Comparison of ENCODE assay signal across 1 cellular context in the genomic region with DNA sequence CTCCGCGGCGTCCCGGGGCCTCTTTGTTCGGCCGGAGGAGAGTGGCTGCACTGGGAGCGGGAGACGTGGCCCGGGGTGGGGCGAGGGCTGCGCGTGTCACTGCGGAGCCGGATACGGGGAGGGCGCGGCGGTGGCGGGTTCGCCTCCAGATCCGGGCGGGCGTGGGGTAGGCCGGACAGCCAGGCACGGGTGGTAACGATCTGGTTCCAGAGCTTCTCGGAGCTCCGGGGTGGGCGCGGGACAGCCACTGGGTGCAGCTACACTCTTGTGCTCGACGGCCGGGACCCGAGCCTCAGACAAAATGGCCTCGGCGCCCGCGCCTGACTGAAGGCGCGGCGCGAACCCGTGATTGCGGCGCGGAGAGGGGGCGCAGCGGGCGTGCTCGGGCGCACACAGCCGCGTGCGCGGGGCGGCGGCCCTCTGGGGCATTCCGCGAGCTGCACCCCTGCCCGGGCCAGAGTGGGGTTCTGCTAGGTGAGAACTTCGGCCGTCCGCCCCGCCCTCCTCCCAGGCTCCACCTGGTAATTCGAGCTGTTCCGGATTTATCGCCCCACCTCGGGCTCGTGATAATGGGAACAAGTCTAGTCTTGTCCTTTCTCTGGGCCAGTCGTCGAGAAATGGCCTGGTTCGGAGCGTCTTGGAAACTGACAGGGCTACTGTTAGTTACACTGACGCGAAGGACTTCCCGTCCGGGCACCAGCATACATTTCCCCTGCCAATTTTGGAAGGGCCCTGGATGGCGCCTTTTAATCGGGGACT.
TF ChIP-seq lines count a peak whose summit lies in the region.

No MANE protein-coding gene starts in this region.

TF ChIP-seq in HepG2, 621 proteins besides CTCF, POLR2A, EP300 and RAD21 (continued from another document and continues in another):
- TF ChIP-seq LRRFIP1 (CRISPR knock-in tag; conservative IDR thresholded peaks at IDR 0.05) (no peak), ZNF530 (CRISPR knock-in tag; IDR thresholded peaks at IDR 0.05; ENCODE audit: low read depth) (no peak; the same call in 1 of the 2 replicates), POLR2AphosphoS2 (IDR thresholded peaks at IDR 0.05; ENCODE audit: low read depth, low read length) (no peak; the same call in 1 of the 2 replicates), ZNF512 (CRISPR knock-in tag; IDR thresholded peaks at IDR 0.05) (0 out of 2 replicates have a peak, but pooled peaks have one; percentile 43), ZNF841 (CRISPR knock-in tag; IDR thresholded peaks at IDR 0.05; ENCODE audit: borderline replicate concordance) (peak; percentile 24; the same call in 1 of the 2 replicates), ZNF264 (CRISPR knock-in tag; IDR thresholded peaks at IDR 0.05) (no peak; the same call in 1 of the 2 replicates), ISL2 (CRISPR knock-in tag; IDR thresholded peaks at IDR 0.05) (peak; percentile 64; the same call in 1 of the 2 replicates), ZNF460 (CRISPR knock-in tag; IDR thresholded peaks at IDR 0.05; ENCODE audit: borderline replicate concordance) (0 out of 2 replicates have a peak, but pooled peaks have one; percentile 23), ZNF564 (CRISPR knock-in tag; IDR thresholded peaks at IDR 0.05) (peak; percentile 77), NCOA1 (CRISPR knock-in tag; IDR thresholded peaks at IDR 0.05) (no peak; the same call in 1 of the 2 replicates), GTF3A (CRISPR knock-in tag; conservative IDR thresholded peaks at IDR 0.05) (no peak), ATF5 (CRISPR knock-in tag; IDR thresholded peaks at IDR 0.05; ENCODE audit: low read depth) (no peak), ZNF256 (CRISPR knock-in tag; conservative IDR thresholded peaks at IDR 0.05) (no peak), MZF1 (CRISPR knock-in tag; IDR thresholded peaks at IDR 0.05; ENCODE audit: borderline replicate concordance) (no peak), TGIF2 (CRISPR knock-in tag; IDR thresholded peaks at IDR 0.05) (no peak; the same call in none of the 2 replicates), ZNF879 (CRISPR knock-in tag; IDR thresholded peaks at IDR 0.05) (no peak), NFKB2 (CRISPR knock-in tag; IDR thresholded peaks at IDR 0.05; ENCODE audit: borderline replicate concordance) (peak; percentile 82), ZSCAN29 (CRISPR knock-in tag; conservative IDR thresholded peaks at IDR 0.05) (no peak; the same call in 1 of the 2 replicates), ZNF646 (CRISPR knock-in tag; IDR thresholded peaks at IDR 0.05) (no peak), THAP11 (CRISPR knock-in tag; IDR thresholded peaks at IDR 0.05) (0 out of 2 replicates have a peak, but pooled peaks have one; percentile 61), REXO4 (CRISPR knock-in tag; IDR thresholded peaks at IDR 0.05; ENCODE audit: borderline replicate concordance) (no peak), HDAC2 (CRISPR knock-in tag; IDR thresholded peaks at IDR 0.05) (peak; percentile 79), HOXA3 (CRISPR knock-in tag; IDR thresholded peaks at IDR 0.05) (peak; percentile 73), KLF16 (CRISPR knock-in tag; IDR thresholded peaks at IDR 0.05) (peak in 1 of 2 experiments; percentile 68; a peak in 1 of 4 replicates), ARHGAP35 (CRISPR knock-in tag; IDR thresholded peaks at IDR 0.05; ENCODE audit: borderline replicate concordance) (no peak), MAX (IDR thresholded peaks at IDR 0.05) (peak; percentile 94), ZNF34 (CRISPR knock-in tag; IDR thresholded peaks at IDR 0.05; ENCODE audit: borderline replicate concordance) (no peak), KLF11 (CRISPR knock-in tag; IDR thresholded peaks at IDR 0.05) (no peak), ZNF558 (CRISPR knock-in tag; IDR thresholded peaks at IDR 0.05; ENCODE audit: borderline replicate concordance) (peak; percentile 96), ZNF282 (IDR thresholded peaks at IDR 0.05; ENCODE audit: partially characterized antibody) (no peak), ZKSCAN8 (CRISPR knock-in tag; IDR thresholded peaks at IDR 0.05; ENCODE audit: borderline replicate concordance) (no peak; the same call in 1 of the 2 replicates), SAFB2 (CRISPR knock-in tag; IDR thresholded peaks at IDR 0.05; ENCODE audit: borderline replicate concordance, low read depth) (0 out of 2 replicates have a peak, but pooled peaks have one; percentile 75), ZNF329 (CRISPR knock-in tag; IDR thresholded peaks at IDR 0.05; ENCODE audit: low read depth) (peak; percentile 91), ZBTB21 (CRISPR knock-in tag; IDR thresholded peaks at IDR 0.05) (no peak)
- TF ChIP-seq, protein P1, sequence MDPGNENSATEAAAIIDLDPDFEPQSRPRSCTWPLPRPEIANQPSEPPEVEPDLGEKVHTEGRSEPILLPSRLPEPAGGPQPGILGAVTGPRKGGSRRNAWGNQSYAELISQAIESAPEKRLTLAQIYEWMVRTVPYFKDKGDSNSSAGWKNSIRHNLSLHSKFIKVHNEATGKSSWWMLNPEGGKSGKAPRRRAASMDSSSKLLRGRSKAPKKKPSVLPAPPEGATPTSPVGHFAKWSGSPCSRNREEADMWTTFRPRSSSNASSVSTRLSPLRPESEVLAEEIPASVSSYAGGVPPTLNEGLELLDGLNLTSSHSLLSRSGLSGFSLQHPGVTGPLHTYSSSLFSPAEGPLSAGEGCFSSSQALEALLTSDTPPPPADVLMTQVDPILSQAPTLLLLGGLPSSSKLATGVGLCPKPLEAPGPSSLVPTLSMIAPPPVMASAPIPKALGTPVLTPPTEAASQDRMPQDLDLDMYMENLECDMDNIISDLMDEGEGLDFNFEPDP (CRISPR knock-in tag; conservative IDR thresholded peaks at IDR 0.05) = peak; percentile 99
- TF ChIP-seq, protein P2, sequence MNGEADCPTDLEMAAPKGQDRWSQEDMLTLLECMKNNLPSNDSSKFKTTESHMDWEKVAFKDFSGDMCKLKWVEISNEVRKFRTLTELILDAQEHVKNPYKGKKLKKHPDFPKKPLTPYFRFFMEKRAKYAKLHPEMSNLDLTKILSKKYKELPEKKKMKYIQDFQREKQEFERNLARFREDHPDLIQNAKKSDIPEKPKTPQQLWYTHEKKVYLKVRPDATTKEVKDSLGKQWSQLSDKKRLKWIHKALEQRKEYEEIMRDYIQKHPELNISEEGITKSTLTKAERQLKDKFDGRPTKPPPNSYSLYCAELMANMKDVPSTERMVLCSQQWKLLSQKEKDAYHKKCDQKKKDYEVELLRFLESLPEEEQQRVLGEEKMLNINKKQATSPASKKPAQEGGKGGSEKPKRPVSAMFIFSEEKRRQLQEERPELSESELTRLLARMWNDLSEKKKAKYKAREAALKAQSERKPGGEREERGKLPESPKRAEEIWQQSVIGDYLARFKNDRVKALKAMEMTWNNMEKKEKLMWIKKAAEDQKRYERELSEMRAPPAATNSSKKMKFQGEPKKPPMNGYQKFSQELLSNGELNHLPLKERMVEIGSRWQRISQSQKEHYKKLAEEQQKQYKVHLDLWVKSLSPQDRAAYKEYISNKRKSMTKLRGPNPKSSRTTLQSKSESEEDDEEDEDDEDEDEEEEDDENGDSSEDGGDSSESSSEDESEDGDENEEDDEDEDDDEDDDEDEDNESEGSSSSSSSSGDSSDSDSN (CRISPR knock-in tag; IDR thresholded peaks at IDR 0.05) = peak; percentile 20; the same call in 1 of the 2 replicates
- TF ChIP-seq, protein P3, sequence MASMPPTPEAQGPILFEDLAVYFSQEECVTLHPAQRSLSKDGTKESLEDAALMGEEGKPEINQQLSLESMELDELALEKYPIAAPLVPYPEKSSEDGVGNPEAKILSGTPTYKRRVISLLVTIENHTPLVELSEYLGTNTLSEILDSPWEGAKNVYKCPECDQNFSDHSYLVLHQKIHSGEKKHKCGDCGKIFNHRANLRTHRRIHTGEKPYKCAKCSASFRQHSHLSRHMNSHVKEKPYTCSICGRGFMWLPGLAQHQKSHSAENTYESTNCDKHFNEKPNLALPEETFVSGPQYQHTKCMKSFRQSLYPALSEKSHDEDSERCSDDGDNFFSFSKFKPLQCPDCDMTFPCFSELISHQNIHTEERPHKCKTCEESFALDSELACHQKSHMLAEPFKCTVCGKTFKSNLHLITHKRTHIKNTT (CRISPR knock-in tag; IDR thresholded peaks at IDR 0.05) = no peak
- TF ChIP-seq, protein P4, sequence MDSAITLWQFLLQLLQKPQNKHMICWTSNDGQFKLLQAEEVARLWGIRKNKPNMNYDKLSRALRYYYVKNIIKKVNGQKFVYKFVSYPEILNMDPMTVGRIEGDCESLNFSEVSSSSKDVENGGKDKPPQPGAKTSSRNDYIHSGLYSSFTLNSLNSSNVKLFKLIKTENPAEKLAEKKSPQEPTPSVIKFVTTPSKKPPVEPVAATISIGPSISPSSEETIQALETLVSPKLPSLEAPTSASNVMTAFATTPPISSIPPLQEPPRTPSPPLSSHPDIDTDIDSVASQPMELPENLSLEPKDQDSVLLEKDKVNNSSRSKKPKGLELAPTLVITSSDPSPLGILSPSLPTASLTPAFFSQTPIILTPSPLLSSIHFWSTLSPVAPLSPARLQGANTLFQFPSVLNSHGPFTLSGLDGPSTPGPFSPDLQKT (CRISPR knock-in tag; IDR thresholded peaks at IDR 0.05; ENCODE audit: borderline replicate concordance) = 0 out of 2 replicates have a peak, but pooled peaks have one; percentile 19
